8 cellular contexts compared by ENCODE assay signal in genomic region chr19:48152552-48152951, GRCh38. TPM values are rescaled to one million over a fixed set of nuclear protein-coding genes. Genes with fewer than 3 reads are reported as not detected.
DNase-seq lines count a peak whose midpoint lies in the region; ATAC-seq and TF ChIP-seq lines count a peak whose summit lies in the region.

No MANE protein-coding gene starts in this region.

- no peaks in the 10 kb centered on the region for H3K27me3 Mint-ChIP-seq in brain

- peak overlapping the region in 3 of 5 experiments; percentile 60 to 79 (median 74) for H3K27ac Mint-ChIP-seq in brain

- H3K4me1 Mint-ChIP-seq in brain = peaks cover 24% of the 10 kb centered on the region

- H3K36me3 Mint-ChIP-seq in brain = peaks cover 36% of the 10 kb centered on the region

- ATAC-seq in GM19023 (IDR thresholded peaks at IDR 0.05; ENCODE audit: unreplicated experiment) = no peak

- TF ChIP-seq CTCF in brain (conservative IDR thresholded peaks at IDR 0.05) = peak; percentile 92 to 93

- no peak overlapping the region for H3K4me3 Mint-ChIP-seq in brain

- H3K9me3 Mint-ChIP-seq in brain = no peaks in the 10 kb centered on the region

- DNase-seq in GM04504 (ENCODE audit: low read depth) = peak; percentile 29
- DNase-seq in NAMALWA (ENCODE audit: low spot score) = peak; percentile 84
- peak; percentile 61 for DNase-seq in UCSD-AML1 (lab: John Stamatoyannopoulos, UW; ENCODE audit: unreplicated experiment)
- DNase-seq in inferior parietal cortex (ENCODE audit: extremely low spot score) = peak; percentile 91
- peak; percentile 7 to 45 for DNase-seq in stimulated activated CD4-positive, alpha-beta T cell treated with anti-CD3 and anti-CD28 coated beads, Interleukin-15, amount 100 ng/mL, for 48 hours (ENCODE audit: low read depth in 2 of 2)
- DNase-seq in 8988T = no peak

RNA-seq across cellular contexts. Expression of gene LIG1, which starts 17.6 kb away (rescaled TPM):
- 38.7 TPM for polyA plus RNA-seq in brain (ENCODE audit: insufficient read depth, low read depth, low replicate concordance)

RNA-seq across cellular contexts. Expression of gene ZSWIM9, which starts 17.9 kb away (rescaled TPM):
- polyA plus RNA-seq in brain (ENCODE audit: insufficient read depth, low read depth, low replicate concordance) = 12.5 TPM

RNA-seq across cellular contexts. Expression of gene PLA2G4C, which starts 41.9 kb away (rescaled TPM):
- polyA plus RNA-seq in brain (ENCODE audit: insufficient read depth, low read depth, low replicate concordance) = 23.1 TPM
